Comparison of ENCODE assay signal across 8 cellular contexts in the genomic region with DNA sequence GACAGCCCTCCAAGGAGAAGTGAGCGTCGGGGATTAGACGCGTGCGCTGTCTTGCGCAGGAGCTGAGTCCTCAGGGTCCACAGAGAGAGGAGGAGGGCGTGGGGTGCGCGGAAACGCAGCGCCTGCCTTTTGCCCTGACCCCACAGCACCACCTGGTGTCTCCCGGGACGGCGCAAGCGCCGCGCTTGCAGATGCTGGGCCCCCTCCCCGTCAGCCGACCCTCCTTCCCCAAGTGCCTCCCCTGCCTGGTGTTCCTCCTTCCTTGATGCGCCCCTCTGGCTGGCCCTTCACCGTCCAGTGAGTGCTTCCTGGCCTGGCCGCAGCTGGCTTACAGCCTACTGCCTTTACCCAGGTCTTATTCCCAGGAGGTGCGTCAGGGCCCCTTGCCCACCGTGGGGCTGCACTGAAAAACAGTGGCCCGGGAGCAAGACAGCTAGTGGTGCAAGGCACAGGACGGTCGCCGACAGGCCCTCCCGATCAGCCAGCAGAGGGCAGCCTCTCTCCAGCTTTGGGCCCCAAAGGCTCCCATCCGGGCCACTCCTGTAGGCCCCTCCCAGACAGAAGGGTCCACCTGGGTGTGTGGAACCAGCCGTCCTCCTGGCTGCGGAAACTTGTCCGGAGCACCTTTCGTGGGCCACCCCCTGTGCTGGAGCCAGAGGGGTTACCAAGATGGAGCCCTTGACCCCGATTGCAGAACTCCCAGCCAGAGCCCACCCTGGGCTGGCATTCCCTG. TPM values are rescaled to one million over a fixed set of nuclear protein-coding genes. Genes with fewer than 3 reads are reported as not detected.
DNase-seq lines count a peak whose midpoint lies in the region; ATAC-seq and TF ChIP-seq lines count a peak whose summit lies in the region.

No MANE protein-coding gene starts in this region.

- intact Hi-C loops in ascending aorta (cut with DNase I) = loop anchor here (1.0 to 2.0 kb wide), 3 partner anchors 17 to 45 kb away; no protein-coding TSS in a partner anchor

- H3K27ac ChIP-seq in ascending aorta (peak overlapping the region; percentile 66 to 72), hepatocyte (no peak overlapping the region)

- no peaks in the 10 kb centered on the region for H3K79me2 ChIP-seq in hepatocyte

- H3K36me3 ChIP-seq in ascending aorta (peaks cover 36 to 43% of the 10 kb centered on the region in 2 donors), hepatocyte (replicated peaks; ENCODE audit: insufficient read depth, low read depth) (no peaks in the 10 kb centered on the region)

- TF ChIP-seq CTCF in GM13976 (IDR thresholded peaks at IDR 0.05; ENCODE audit: borderline replicate concordance, control extremely low read depth, extremely low read depth, insufficient read depth, missing control alignments) = peak; percentile 96
- peak; percentile 79 to 94 (median 90) for TF ChIP-seq CTCF in ascending aorta (IDR thresholded peaks at IDR 0.05)
- TF ChIP-seq CTCF in hepatocyte (IDR thresholded peaks at IDR 0.05; ENCODE audit: poor library complexity) = peak; percentile 86
- TF ChIP-seq CTCF in retinal pigment epithelial cell (conservative IDR thresholded peaks at IDR 0.05; ENCODE audit: low read depth, low read length) = peak; percentile 84

- H3K27me3 ChIP-seq in ascending aorta = no peaks in the 10 kb centered on the region
- H3K27me3 ChIP-seq in hepatocyte = peaks cover 6% of the 10 kb centered on the region

- peaks cover 9 to 28% of the 10 kb centered on the region in 2 donors for H3K4me1 ChIP-seq in ascending aorta
- H3K4me1 ChIP-seq in hepatocyte (ENCODE audit: insufficient read depth) = peaks cover 14% of the 10 kb centered on the region

- H4K20me1 ChIP-seq in hepatocyte (ENCODE audit: insufficient read depth, poor library complexity, severe bottlenecking) = no peaks in the 10 kb centered on the region

- H3K9me3 ChIP-seq in ascending aorta = no peaks in the 10 kb centered on the region
- no peaks in the 10 kb centered on the region for H3K9me3 ChIP-seq in hepatocyte (ENCODE audit: low read depth)

- peak overlapping the region; percentile 23 to 63 for H3K4me3 ChIP-seq in ascending aorta
- no peak overlapping the region for H3K4me3 ChIP-seq in hepatocyte
- H3K4me3 ChIP-seq in retinal pigment epithelial cell (ENCODE audit: low read length) = peak overlapping the region; percentile 42

- DNase-seq in GM13976 (ENCODE audit: low spot score) (peak; percentile 91), NCI-H1436 (lab: John Stamatoyannopoulos, UW) (peak; percentile 84), T-helper 22 cell (ENCODE audit: low read depth) (peak; percentile 57), ascending aorta (ENCODE audit: low spot score in 2 of 2) (peak; percentile 46 to 89), hepatocyte (ENCODE audit: low spot score) (peak; percentile 91), retinal pigment epithelial cell (ENCODE audit: low read depth) (no peak), HPDE6-E6E7 (ENCODE audit: extremely low spot score) (no peak)

- WGBS in hepatocyte (ENCODE audit: low lambda C conversion rate, missing lambda C conversion rate) = 6% methylated on average over 35 of the region's 35 CpGs

- peak; percentile 77 for ATAC-seq in HG02798 (IDR thresholded peaks at IDR 0.05; ENCODE audit: poor library complexity, unreplicated experiment)

- in situ Hi-C loops in GM13976 (cut with MboI; ENCODE audit: low sequenced_read_pairs, unreplicated experiment) = no loop called here

- H3K9me2 ChIP-seq in hepatocyte (replicated peaks; ENCODE audit: insufficient read depth) = no peaks in the 10 kb centered on the region

- H2AFZ ChIP-seq in hepatocyte = peak overlapping the region; percentile 33

- peak overlapping the region; percentile 75 for H3K4me2 ChIP-seq in hepatocyte

RNA-seq across cellular contexts. Expression of a gene that starts 12.9 kb away (rescaled TPM):
- total RNA-seq in ascending aorta = 111 TPM
- total RNA-seq in hepatocyte = 24.4 and 30.2 TPM in 2 replicates
- 62.9 and 64.6 TPM in 2 replicates for polyA plus RNA-seq in hepatocyte

RNA-seq across cellular contexts. Expression of a gene that starts 25.0 kb away (rescaled TPM):
- total RNA-seq in ascending aorta (948 TPM), hepatocyte (76.0 and 101 TPM in 2 replicates)
- 47.6 and 50.9 TPM in 2 replicates for polyA plus RNA-seq in hepatocyte

RNA-seq across cellular contexts. Expression of a gene that starts 57.0 kb away (rescaled TPM):
- total RNA-seq in ascending aorta (131 TPM), hepatocyte (15.0 and 15.2 TPM in 2 replicates)
- 18.3 and 18.8 TPM in 2 replicates for polyA plus RNA-seq in hepatocyte

Comparison
In these comparisons a context has a peak if more than half of its experiments do, and no peak if none do; other contexts are left out.
1. DNase-seq: peak in GM13976 (single experiment), NCI-H1436 (single experiment), T-helper 22 cell (single experiment), ascending aorta (2 of 2) and hepatocyte (single experiment); none in retinal pigment epithelial cell (single experiment) and HPDE6-E6E7 (single experiment).
2. Peak in every context shown above with its lines, with median percentiles within 50 percentile points of each other: CTCF ChIP-seq.